Comparison of ENCODE assay signal across 24 cellular contexts in genomic region chr2:225980372-225980771, GRCh38.
"Had no signal": no experiment of that assay in that cellular context is flagged by ENCODE, and none has a peak within 500 bp of the region (broad histone marks: within the 10 kb centered on the region; RNA-seq: fewer than 3 reads in every experiment).

No MANE protein-coding gene starts in this region.

- H3K4me3 ChIP-seq: colonic mucosa, coronary artery, dorsolateral prefrontal cortex, esophagus muscularis mucosa, esophagus squamous epithelium, gastrocnemius medialis, gastroesophageal sphincter, heart left ventricle, heart right ventricle had no signal

- DNase-seq: colonic mucosa; cortex of kidney; dermis blood vessel endothelial cell; dorsolateral prefrontal cortex; effector CD4-positive, alpha-beta T cell; effector CD8-positive, alpha-beta T cell; effector memory CD4-positive, alpha-beta T cell; effector memory CD8-positive, alpha-beta T cell; endodermal cell; erythroblast; esophagus squamous epithelium; foreskin fibroblast; foreskin keratinocyte; foreskin melanocyte; gastrocnemius medialis; glutamatergic neuron; head of caudate nucleus; heart left ventricle; heart right ventricle had no signal

- H3K27me3 ChIP-seq: colonic mucosa, dorsolateral prefrontal cortex, esophagus muscularis mucosa, esophagus squamous epithelium, foreskin keratinocyte, gastrocnemius medialis, gastroesophageal sphincter, heart left ventricle, heart right ventricle had no signal

- H3K36me3 ChIP-seq: colonic mucosa, esophagus muscularis mucosa, esophagus squamous epithelium, gastrocnemius medialis, gastroesophageal sphincter, heart left ventricle, heart right ventricle had no signal

- H3K9me3 ChIP-seq: colonic mucosa, esophagus muscularis mucosa, esophagus squamous epithelium, gastrocnemius medialis, gastroesophageal sphincter had no signal

- H3K27ac ChIP-seq: colonic mucosa, coronary artery, dorsolateral prefrontal cortex, epithelial cell of prostate, esophagus muscularis mucosa, esophagus squamous epithelium, foreskin keratinocyte, gastrocnemius medialis, gastroesophageal sphincter, heart left ventricle, heart right ventricle had no signal

- H3K4me1 ChIP-seq: colonic mucosa, esophagus muscularis mucosa, esophagus squamous epithelium, foreskin keratinocyte, gastrocnemius medialis, gastroesophageal sphincter, heart left ventricle, heart right ventricle had no signal

- ATAC-seq: effector memory CD8-positive, alpha-beta T cell; esophagus mucosa; foreskin keratinocyte; gastrocnemius medialis; gastroesophageal sphincter; heart left ventricle; heart right ventricle had no signal
